In the genomic region with DNA sequence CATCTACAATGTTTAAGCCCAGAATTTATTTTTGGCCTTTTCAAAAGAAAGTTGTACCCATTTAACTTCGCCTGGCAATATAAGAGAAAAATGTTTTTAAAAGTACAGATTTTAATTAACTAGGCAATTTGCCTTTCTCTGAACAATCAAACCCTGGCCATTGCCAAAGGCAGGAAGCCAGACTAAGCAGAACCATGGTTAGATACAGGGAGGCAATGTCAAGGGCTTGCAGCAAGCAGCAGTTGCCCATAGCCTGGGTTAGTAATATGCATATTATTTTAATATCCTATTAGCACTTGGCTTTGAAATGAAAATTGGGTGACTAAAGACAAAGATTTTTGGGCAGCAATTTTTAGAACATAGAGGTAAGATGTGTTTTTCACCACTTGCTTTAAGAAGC, we compare ENCODE assay signal across 17 cellular contexts.
"Had no signal": no experiment of that assay in that cellular context is flagged by ENCODE, and none has a peak within 500 bp of the region (broad histone marks: within the 10 kb centered on the region; RNA-seq: fewer than 3 reads in every experiment).

No MANE protein-coding gene starts in this region.

- DNase-seq: effector memory CD4-positive, alpha-beta T cell; foreskin keratinocyte; kidney; left cardiac atrium; left ventricle myocardium superior; naive thymus-derived CD4-positive, alpha-beta T cell; nephron progenitor cell; posterior cingulate gyrus; right cardiac atrium; small intestine; stimulated activated CD4-positive, alpha-beta T cell treated with anti-CD3 and anti-CD28 coated beads, Interleukin-2, amount 100 ng/mL, for 48 hours; stimulated activated naive CD4-positive, alpha-beta T cell treated with Interleukin-2 at 50 U/mL for 16 hours; tibial artery had no signal

- ATAC-seq: foreskin keratinocyte; left cardiac atrium; left ventricle myocardium superior; naive thymus-derived CD4-positive, alpha-beta T cell had no signal

- H3K9me3 Mint-ChIP-seq: naive thymus-derived CD4-positive, alpha-beta T cell; nephron progenitor cell had no signal

- H3K4me3 ChIP-seq: esophagus muscularis mucosa, lung, suprapubic skin, tibial artery had no signal

- H3K27ac ChIP-seq: epithelial cell of prostate, foreskin keratinocyte, suprapubic skin, tibial artery had no signal

- H3K4me1 ChIP-seq: foreskin keratinocyte, tibial artery had no signal

- H3K27me3 ChIP-seq: esophagus muscularis mucosa, foreskin keratinocyte, suprapubic skin, tibial artery had no signal

- H3K4me3 Mint-ChIP-seq: naive thymus-derived CD4-positive, alpha-beta T cell; nephron progenitor cell had no signal

- H3K36me3 ChIP-seq: esophagus muscularis mucosa, suprapubic skin, tibial artery had no signal

- H3K9me3 ChIP-seq: esophagus muscularis mucosa, suprapubic skin, tibial artery had no signal

- H3K36me3 Mint-ChIP-seq: naive thymus-derived CD4-positive, alpha-beta T cell had no signal

- H3K27ac Mint-ChIP-seq: naive thymus-derived CD4-positive, alpha-beta T cell; nephron progenitor cell had no signal
